ENCODE assay signal across 18 cellular contexts in the genomic region with DNA sequence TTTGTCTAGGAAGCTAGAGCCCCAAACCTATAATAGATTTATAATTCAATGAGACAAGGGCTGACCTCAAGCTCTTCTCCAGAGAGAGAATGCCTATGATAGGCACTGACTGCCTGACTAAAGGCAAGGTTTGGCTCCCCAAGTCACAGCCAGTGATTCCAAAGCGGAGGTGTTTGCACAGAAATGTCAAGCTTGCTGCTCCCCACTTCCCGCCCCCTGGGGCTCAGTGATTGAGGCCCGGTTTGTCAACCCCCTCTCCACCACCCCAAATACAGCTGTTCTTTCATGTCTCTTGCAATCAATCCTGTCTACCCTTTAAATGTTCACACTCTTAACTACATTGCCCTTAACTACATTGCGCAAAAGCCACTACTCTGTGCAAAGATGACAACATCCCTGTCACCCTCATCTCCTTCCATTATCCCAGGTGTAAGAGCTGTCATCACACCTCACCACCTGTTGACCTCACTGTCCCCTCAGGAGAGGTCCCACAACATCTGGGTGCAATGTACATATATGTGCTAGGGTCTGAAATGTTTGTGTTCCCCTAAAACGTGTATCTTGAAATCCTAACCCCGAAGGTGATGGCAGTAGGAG. TPM values are rescaled to one million over a fixed set of nuclear protein-coding genes. Genes with fewer than 3 reads are reported as not detected.
DNase-seq lines count a peak whose midpoint lies in the region; ATAC-seq and TF ChIP-seq lines count a peak whose summit lies in the region.
"Had no signal": no experiment of that assay in that cellular context is flagged by ENCODE, and none has a peak within 500 bp of the region (broad histone marks: within the 10 kb centered on the region; RNA-seq: fewer than 3 reads in every experiment).

No MANE protein-coding gene starts in this region.

- H3K9me3 ChIP-seq in OCI-LY1 (ENCODE audit: low read length), result no peaks in the 10 kb centered on the region

- H3K9ac ChIP-seq in OCI-LY1 (ENCODE audit: low read length), result no peak overlapping the region

- H3K4me1 Mint-ChIP-seq in activated naive CD8-positive, alpha-beta T cell (ENCODE audit: low read depth), result peaks cover 55% of the 10 kb centered on the region
- peaks cover 47% of the 10 kb centered on the region for H3K4me1 Mint-ChIP-seq in activated naive CD8-positive, alpha-beta T cell treated with anti-CD3 and anti-CD28 coated beads, Interleukin-2, amount 50 U/mL, for 24 hours
- H3K4me1 Mint-ChIP-seq in chondrocyte (ENCODE audit: low read depth), result no peaks in the 10 kb centered on the region
- H3K4me1 Mint-ChIP-seq in stimulated activated memory B cell treated with anti-CD40 and anti-IgM and Interleukin-4, amounts not matched to agents 10 μg/mL and 1 μg/mL and 100 μg/mL, for 72 hours, result peaks cover 54% of the 10 kb centered on the region

- no peak overlapping the region for H3K4me3 Mint-ChIP-seq in activated naive CD8-positive, alpha-beta T cell
- no peak overlapping the region for H3K4me3 Mint-ChIP-seq in activated naive CD8-positive, alpha-beta T cell treated with anti-CD3 and anti-CD28 coated beads, Interleukin-2, amount 50 U/mL, for 24 hours
- H3K4me3 Mint-ChIP-seq in chondrocyte (ENCODE audit: unreplicated experiment), result no peak overlapping the region
- no peak overlapping the region for H3K4me3 Mint-ChIP-seq in stimulated activated memory B cell treated with anti-CD40 and anti-IgM and Interleukin-4, amounts not matched to agents 10 μg/mL and 1 μg/mL and 100 μg/mL, for 72 hours

- H3K79me2 ChIP-seq in OCI-LY1 (ENCODE audit: insufficient read depth, low read length), result no peaks in the 10 kb centered on the region

- no peak for TF ChIP-seq CTCF in OCI-LY1 (IDR thresholded peaks at IDR 0.05; ENCODE audit: low read length)
- no peak for TF ChIP-seq CTCF in chondrocyte (IDR thresholded peaks at IDR 0.05)

- H3F3A ChIP-seq in OCI-LY1 (ENCODE audit: insufficient read depth, low read length), result no peaks in the 10 kb centered on the region

- H3K27ac ChIP-seq in OCI-LY1 (ENCODE audit: low read depth, low read length, poor library complexity, severe bottlenecking), result peak overlapping the region; percentile 19

- H3K36me3 ChIP-seq in OCI-LY1 (ENCODE audit: insufficient read depth, low read length), result peaks cover 16% of the 10 kb centered on the region

- H4K20me1 ChIP-seq in OCI-LY1 (ENCODE audit: insufficient read depth, low read length), result 0 out of 2 replicates have a peak, but pooled peaks cover 3% of the 10 kb centered on the region

- ATAC-seq in activated naive CD8-positive, alpha-beta T cell treated with anti-CD3 and anti-CD28 coated beads, Interleukin-2, amount 50 U/mL, for 24 hours, result no peak
- no peak for ATAC-seq in stimulated activated memory B cell treated with anti-CD40 and anti-IgM and Interleukin-4, amounts not matched to agents 10 μg/mL and 1 μg/mL and 100 μg/mL, for 72 hours
- ATAC-seq in HG03175 (IDR thresholded peaks at IDR 0.05; ENCODE audit: unreplicated experiment), result no peak
- ATAC-seq: HepG2 had no signal

- H3K36me3 Mint-ChIP-seq in activated naive CD8-positive, alpha-beta T cell, result peaks cover 7% of the 10 kb centered on the region
- H3K36me3 Mint-ChIP-seq in activated naive CD8-positive, alpha-beta T cell treated with anti-CD3 and anti-CD28 coated beads, Interleukin-2, amount 50 U/mL, for 24 hours (ENCODE audit: low read depth), result peaks cover 16% of the 10 kb centered on the region
- peaks cover 2% of the 10 kb centered on the region for H3K36me3 Mint-ChIP-seq in chondrocyte (ENCODE audit: low read depth)
- peaks cover 28% of the 10 kb centered on the region for H3K36me3 Mint-ChIP-seq in stimulated activated memory B cell treated with anti-CD40 and anti-IgM and Interleukin-4, amounts not matched to agents 10 μg/mL and 1 μg/mL and 100 μg/mL, for 72 hours

- no peaks in the 10 kb centered on the region for H3K9me2 ChIP-seq in OCI-LY1 (ENCODE audit: low read depth, low read length)

- no peaks in the 10 kb centered on the region for H3K9me3 Mint-ChIP-seq in activated naive CD8-positive, alpha-beta T cell (ENCODE audit: low read depth)
- no peaks in the 10 kb centered on the region for H3K9me3 Mint-ChIP-seq in activated naive CD8-positive, alpha-beta T cell treated with anti-CD3 and anti-CD28 coated beads, Interleukin-2, amount 50 U/mL, for 24 hours
- H3K9me3 Mint-ChIP-seq in chondrocyte (ENCODE audit: low read depth), result no peaks in the 10 kb centered on the region
- no peaks in the 10 kb centered on the region for H3K9me3 Mint-ChIP-seq in stimulated activated memory B cell treated with anti-CD40 and anti-IgM and Interleukin-4, amounts not matched to agents 10 μg/mL and 1 μg/mL and 100 μg/mL, for 72 hours

- H3K27me3 Mint-ChIP-seq in activated naive CD8-positive, alpha-beta T cell, result no peaks in the 10 kb centered on the region
- H3K27me3 Mint-ChIP-seq in activated naive CD8-positive, alpha-beta T cell treated with anti-CD3 and anti-CD28 coated beads, Interleukin-2, amount 50 U/mL, for 24 hours, result no peaks in the 10 kb centered on the region
- no peaks in the 10 kb centered on the region for H3K27me3 Mint-ChIP-seq in chondrocyte (ENCODE audit: low read depth)
- H3K27me3 Mint-ChIP-seq in stimulated activated memory B cell treated with anti-CD40 and anti-IgM and Interleukin-4, amounts not matched to agents 10 μg/mL and 1 μg/mL and 100 μg/mL, for 72 hours, result no peaks in the 10 kb centered on the region

- H3K4me1 ChIP-seq in OCI-LY1 (ENCODE audit: insufficient read depth, low read length, severe bottlenecking), result peaks cover 23% of the 10 kb centered on the region

- no peak overlapping the region for H2AFZ ChIP-seq in OCI-LY1 (ENCODE audit: low read length)

- peak overlapping the region; percentile 6 for H3K27ac Mint-ChIP-seq in activated naive CD8-positive, alpha-beta T cell
- no peak overlapping the region for H3K27ac Mint-ChIP-seq in activated naive CD8-positive, alpha-beta T cell treated with anti-CD3 and anti-CD28 coated beads, Interleukin-2, amount 50 U/mL, for 24 hours
- H3K27ac Mint-ChIP-seq in chondrocyte (ENCODE audit: unreplicated experiment), result peak overlapping the region; percentile 55
- H3K27ac Mint-ChIP-seq in stimulated activated memory B cell treated with anti-CD40 and anti-IgM and Interleukin-4, amounts not matched to agents 10 μg/mL and 1 μg/mL and 100 μg/mL, for 72 hours, result peak overlapping the region; percentile 16

- no peak overlapping the region for H3K4me2 ChIP-seq in OCI-LY1 (ENCODE audit: low read length)

- no peak overlapping the region for H3K4me3 ChIP-seq in OCI-LY1 (ENCODE audit: low read depth, low read length, poor library complexity, severe bottlenecking)

- DNase-seq in activated naive CD8-positive, alpha-beta T cell treated with anti-CD3 and anti-CD28 coated beads, Interleukin-2, amount 50 U/mL, for 24 hours, result no peak
- DNase-seq in chondrocyte (ENCODE audit: low spot score) (no peak), cerebellar nuclear complex (lab: John Stamatoyannopoulos, UW) (no peak)
- DNase-seq in stimulated activated CD4-positive, alpha-beta T cell treated with anti-CD3 and anti-CD28 coated beads, Interleukin-2, amount 100 ng/mL, for 24 hours, result no peak
- DNase-seq: AML-193, DMS 273 treated with DMSO at 0.1 percent for 48 hours, HCEC 1CT, MM.1S, NCI-H1417 treated with DMSO at 0.1 percent for 48 hours, NCI-H2029, NCI-H2171 treated with DMSO at 0.1 percent for 48 hours, NCI-H82, SHP77 treated with DMSO at 0.1 percent for 48 hours had no signal

- no peaks in the 10 kb centered on the region for H3K27me3 ChIP-seq in OCI-LY1 (ENCODE audit: insufficient read depth, low read length)

RNA-seq across cellular contexts. Expression of a gene that starts 58.0 kb away (rescaled TPM):
- total RNA-seq in chondrocyte, result 99.5 to 105 TPM (median 105 TPM) in 3 replicates
